ENCODE assay signal across 10 cellular contexts in the genomic region with DNA sequence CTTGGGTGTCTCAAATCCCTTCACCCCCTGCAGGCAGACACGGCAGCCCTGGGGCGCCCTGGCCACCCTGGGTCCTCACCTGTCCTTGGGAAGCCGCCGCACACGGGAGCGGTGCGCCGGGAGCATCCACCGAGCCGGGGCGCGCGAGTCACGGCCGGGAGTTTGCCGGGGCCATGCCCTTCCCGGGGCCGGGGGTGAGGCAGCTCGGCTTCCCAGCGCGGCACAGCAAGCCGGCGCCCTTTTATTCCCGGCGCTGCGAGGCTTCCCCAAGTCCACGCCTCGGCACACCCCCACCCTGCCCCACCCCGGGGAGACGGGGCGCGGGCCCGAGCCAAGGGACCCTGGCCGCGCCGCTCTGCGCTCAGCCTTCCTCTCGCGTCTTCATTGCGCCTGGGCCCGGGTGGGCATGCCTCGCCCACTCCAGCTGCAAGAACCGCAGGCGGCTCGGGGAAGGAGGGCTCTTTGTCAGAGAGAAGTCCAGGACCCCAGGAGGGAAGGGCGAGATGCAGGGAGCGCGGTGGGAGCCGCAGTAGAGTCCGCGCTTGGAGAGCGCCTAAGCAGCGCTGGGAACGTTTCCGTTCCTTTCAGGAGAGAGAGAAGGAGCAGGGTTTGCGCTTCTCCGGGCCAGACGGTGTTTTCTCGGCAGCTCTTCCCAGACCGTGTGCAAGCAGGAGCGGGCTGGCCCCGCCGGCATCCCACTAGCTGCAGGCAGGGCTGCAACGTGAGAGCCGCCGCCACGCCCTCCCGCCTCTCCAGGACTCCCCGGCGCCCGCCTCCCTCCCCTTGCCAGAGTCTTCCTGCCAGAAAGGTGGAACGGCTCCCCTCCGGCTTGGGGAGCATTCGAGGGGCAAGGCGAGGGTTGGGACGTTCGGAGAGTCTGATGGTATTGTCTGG. TPM values are rescaled to one million over a fixed set of nuclear protein-coding genes. Genes with fewer than 3 reads are reported as not detected.
DNase-seq lines count a peak whose midpoint lies in the region; ATAC-seq and TF ChIP-seq lines count a peak whose summit lies in the region.
"Had no signal": no experiment of that assay in that cellular context is flagged by ENCODE, and none has a peak within 500 bp of the region (broad histone marks: within the 10 kb centered on the region; RNA-seq: fewer than 3 reads in every experiment).

A gene with protein sequence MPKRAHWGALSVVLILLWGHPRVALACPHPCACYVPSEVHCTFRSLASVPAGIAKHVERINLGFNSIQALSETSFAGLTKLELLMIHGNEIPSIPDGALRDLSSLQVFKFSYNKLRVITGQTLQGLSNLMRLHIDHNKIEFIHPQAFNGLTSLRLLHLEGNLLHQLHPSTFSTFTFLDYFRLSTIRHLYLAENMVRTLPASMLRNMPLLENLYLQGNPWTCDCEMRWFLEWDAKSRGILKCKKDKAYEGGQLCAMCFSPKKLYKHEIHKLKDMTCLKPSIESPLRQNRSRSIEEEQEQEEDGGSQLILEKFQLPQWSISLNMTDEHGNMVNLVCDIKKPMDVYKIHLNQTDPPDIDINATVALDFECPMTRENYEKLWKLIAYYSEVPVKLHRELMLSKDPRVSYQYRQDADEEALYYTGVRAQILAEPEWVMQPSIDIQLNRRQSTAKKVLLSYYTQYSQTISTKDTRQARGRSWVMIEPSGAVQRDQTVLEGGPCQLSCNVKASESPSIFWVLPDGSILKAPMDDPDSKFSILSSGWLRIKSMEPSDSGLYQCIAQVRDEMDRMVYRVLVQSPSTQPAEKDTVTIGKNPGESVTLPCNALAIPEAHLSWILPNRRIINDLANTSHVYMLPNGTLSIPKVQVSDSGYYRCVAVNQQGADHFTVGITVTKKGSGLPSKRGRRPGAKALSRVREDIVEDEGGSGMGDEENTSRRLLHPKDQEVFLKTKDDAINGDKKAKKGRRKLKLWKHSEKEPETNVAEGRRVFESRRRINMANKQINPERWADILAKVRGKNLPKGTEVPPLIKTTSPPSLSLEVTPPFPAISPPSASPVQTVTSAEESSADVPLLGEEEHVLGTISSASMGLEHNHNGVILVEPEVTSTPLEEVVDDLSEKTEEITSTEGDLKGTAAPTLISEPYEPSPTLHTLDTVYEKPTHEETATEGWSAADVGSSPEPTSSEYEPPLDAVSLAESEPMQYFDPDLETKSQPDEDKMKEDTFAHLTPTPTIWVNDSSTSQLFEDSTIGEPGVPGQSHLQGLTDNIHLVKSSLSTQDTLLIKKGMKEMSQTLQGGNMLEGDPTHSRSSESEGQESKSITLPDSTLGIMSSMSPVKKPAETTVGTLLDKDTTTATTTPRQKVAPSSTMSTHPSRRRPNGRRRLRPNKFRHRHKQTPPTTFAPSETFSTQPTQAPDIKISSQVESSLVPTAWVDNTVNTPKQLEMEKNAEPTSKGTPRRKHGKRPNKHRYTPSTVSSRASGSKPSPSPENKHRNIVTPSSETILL (N-terminal part only) (minus strand): TSS at position 217 of the 894 bp plus-strand sequence. CDS start 2,819 bp downstream, outside the sequence.

- H3K27ac ChIP-seq in SJCRH30 (peak within 1 kb of the TSS; percentile 96), osteoblast (ENCODE audit: low read depth, low read length) (no peak within 1 kb of the TSS)

- H3K4me2 ChIP-seq in osteoblast (ENCODE audit: insufficient read depth, low read length) = peak within 1 kb of the TSS; percentile 70

- H3K4me1 ChIP-seq in SJCRH30 (no peaks in the 10 kb centered on the region), osteoblast (ENCODE audit: insufficient read depth, low read length) (no peaks in the 10 kb centered on the region)

- H3K27me3 ChIP-seq in SJCRH30 (no peaks in the 10 kb centered on the region), osteoblast (ENCODE audit: insufficient read depth, low read length) (peaks cover 18% of the 10 kb centered on the region)

- no peaks in the 10 kb centered on the region for H4K20me1 ChIP-seq in osteoblast (ENCODE audit: insufficient read depth, low read length)

- H3K4me3 ChIP-seq in AG09309 (ENCODE audit: control insufficient read depth, low read depth, low read length) (peak within 1 kb of the TSS; percentile 62), SJCRH30 (peak within 1 kb of the TSS; percentile 68), osteoblast (ENCODE audit: insufficient read depth, low read length) (peak within 1 kb of the TSS; percentile 64)

- H3K9me3 ChIP-seq in SJCRH30 (replicated peaks) (no peaks in the 10 kb centered on the region; the same call in 1 of the 2 replicates), osteoblast (ENCODE audit: low read depth, low read length) (no peaks in the 10 kb centered on the region)

- no peaks in the 10 kb centered on the region for H3K79me2 ChIP-seq in osteoblast (ENCODE audit: insufficient read depth, low read length)

- peaks cover 40% of the 10 kb centered on the region for H3K27me3 Mint-ChIP-seq in activated naive CD4-positive, alpha-beta T cell treated with anti-CD3 and anti-CD28 coated beads, Interleukin-2, amount 10 ng/mL, durations not matched to agents 7 days and 5 days
- H3K27me3 Mint-ChIP-seq: CD4-positive, CD25-positive, alpha-beta regulatory T cell had no signal

- intact Hi-C loops in Right ventricle myocardium superior (cut with DNase I) = no loop called here

- peak; percentile 8 for DNase-seq in AG09309 (ENCODE audit: low read depth)
- peak; percentile 82 to 83 for DNase-seq in SJCRH30
- DNase-seq in Right ventricle myocardium superior = peak; percentile 38
- DNase-seq in osteoblast (ENCODE audit: insufficient read length, low spot score, missing footprints) = no peak
- no peak for DNase-seq in NAMALWA (ENCODE audit: low spot score)
- DNase-seq in activated naive CD4-positive, alpha-beta T cell treated with anti-CD3 and anti-CD28 coated beads, Interleukin-2, amount 10 ng/mL, durations not matched to agents 7 days and 5 days = no peak
- no peak for DNase-seq in SIG-M5 (lab: John Stamatoyannopoulos, UW)
- DNase-seq: CD4-positive, CD25-positive, alpha-beta regulatory T cell had no signal

- TF ChIP-seq CTCF in AG09309 (IDR thresholded peaks at IDR 0.05; ENCODE audit: control insufficient read depth, insufficient read depth, low read depth, low read length, missing control alignments) (no peak), osteoblast (IDR thresholded peaks at IDR 0.05; ENCODE audit: extremely low read depth, low read depth, low read length) (no peak)

- H3K4me3 Mint-ChIP-seq in activated naive CD4-positive, alpha-beta T cell treated with anti-CD3 and anti-CD28 coated beads, Interleukin-2, amount 10 ng/mL, durations not matched to agents 7 days and 5 days = no peak within 1 kb of the TSS
- H3K4me3 Mint-ChIP-seq: activated naive CD8-positive, alpha-beta T cell; CD4-positive, CD25-positive, alpha-beta regulatory T cell had no signal

- peak; percentile 42 for ATAC-seq in Right ventricle myocardium superior (ENCODE audit: poor library complexity)
- no peak for ATAC-seq in HG03280 (IDR thresholded peaks at IDR 0.05; ENCODE audit: unreplicated experiment)

- CTCF ChIA-PET in activated naive CD4-positive, alpha-beta T cell treated with anti-CD3 and anti-CD28 coated beads, Interleukin-2, amount 10 ng/mL, durations not matched to agents 7 days and 5 days (lab: Charles Lee) = no interaction called here

- H3K4me1 Mint-ChIP-seq in activated naive CD4-positive, alpha-beta T cell treated with anti-CD3 and anti-CD28 coated beads, Interleukin-2, amount 10 ng/mL, durations not matched to agents 7 days and 5 days = no peaks in the 10 kb centered on the region
- H3K4me1 Mint-ChIP-seq: CD4-positive, CD25-positive, alpha-beta regulatory T cell had no signal

- no peaks in the 10 kb centered on the region for H3K36me3 Mint-ChIP-seq in activated naive CD4-positive, alpha-beta T cell treated with anti-CD3 and anti-CD28 coated beads, Interleukin-2, amount 10 ng/mL, durations not matched to agents 7 days and 5 days
- H3K36me3 Mint-ChIP-seq: activated naive CD8-positive, alpha-beta T cell; CD4-positive, CD25-positive, alpha-beta regulatory T cell had no signal

- peaks cover 17% of the 10 kb centered on the region for H3K36me3 ChIP-seq in SJCRH30
- no peaks in the 10 kb centered on the region for H3K36me3 ChIP-seq in osteoblast (ENCODE audit: insufficient read depth, low read length)

- no peak within 1 kb of the TSS for H2AFZ ChIP-seq in osteoblast (ENCODE audit: low read length)

- peaks cover 2% of the 10 kb centered on the region for H3K9me3 Mint-ChIP-seq in activated naive CD4-positive, alpha-beta T cell treated with anti-CD3 and anti-CD28 coated beads, Interleukin-2, amount 10 ng/mL, durations not matched to agents 7 days and 5 days

- no peak within 1 kb of the TSS for H3K27ac Mint-ChIP-seq in activated naive CD4-positive, alpha-beta T cell treated with anti-CD3 and anti-CD28 coated beads, Interleukin-2, amount 10 ng/mL, durations not matched to agents 7 days and 5 days
- H3K27ac Mint-ChIP-seq: activated naive CD8-positive, alpha-beta T cell; CD4-positive, CD25-positive, alpha-beta regulatory T cell had no signal

RNA-seq across cellular contexts. Expression of the gene that starts here (rescaled TPM):
- total RNA-seq in SJCRH30 (2014; rRNA removed; shearing (Covaris generic)) = 49.6 and 52.0 TPM in 2 replicates
- total RNA-seq in Right ventricle myocardium superior = 1.3 TPM
- 20.9 and 27.9 TPM in 2 replicates for total RNA-seq in osteoblast
- total RNA-seq: CD4-positive, CD25-positive, alpha-beta regulatory T cell had no signal

Comparison
In these comparisons a context has a peak if more than half of its experiments do, and no peak if none do; other contexts are left out.
1. DNase-seq: peak in AG09309 (single experiment), SJCRH30 (2 of 2) and Right ventricle myocardium superior (single experiment); none in osteoblast (single experiment), NAMALWA (single experiment), activated naive CD4-positive, alpha-beta T cell treated with anti-CD3 and anti-CD28 coated beads, Interleukin-2, amount 10 ng/mL, durations not matched to agents 7 days and 5 days (single experiment) and SIG-M5 (single experiment).
2. Peak in every context shown above with its lines, with median percentiles within 50 percentile points of each other: H3K4me3 ChIP-seq.